Comparison of ENCODE assay signal across 18 cellular contexts in the genomic region with DNA sequence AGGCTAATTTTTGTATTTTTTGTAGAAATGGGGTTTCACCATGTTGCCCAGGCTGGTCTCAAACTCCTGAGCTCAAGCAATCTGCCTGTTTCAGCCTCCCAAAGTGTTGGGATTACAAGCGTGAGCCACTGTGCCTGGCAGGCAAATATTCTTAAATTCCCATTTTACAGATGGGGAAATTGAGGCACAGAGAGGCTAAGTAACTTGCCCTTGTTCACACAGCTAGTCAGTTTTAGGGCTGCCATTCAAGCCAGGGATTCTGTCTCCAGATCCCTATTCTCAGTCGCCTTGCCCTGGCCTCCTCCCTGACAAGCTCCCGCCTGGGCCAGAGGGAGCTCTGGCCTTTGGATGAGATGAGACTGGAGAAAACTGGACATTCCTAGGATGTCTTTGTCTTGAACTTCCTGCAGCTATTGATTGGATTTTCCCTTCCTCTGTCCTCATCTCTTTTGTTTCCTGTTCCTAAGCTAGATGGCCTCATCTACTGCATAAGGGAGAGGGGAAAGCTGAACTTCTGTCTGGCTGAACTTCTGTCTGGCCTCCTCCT.
"Had no signal": no experiment of that assay in that cellular context is flagged by ENCODE, and none has a peak within 500 bp of the region (broad histone marks: within the 10 kb centered on the region; RNA-seq: fewer than 3 reads in every experiment).

No MANE protein-coding gene starts in this region.

- DNase-seq: activated CD4-positive, CD25-positive, alpha-beta regulatory T cell treated with anti-CD3 and anti-CD28 coated beads, Interleukin-2, amount 50 U/mL, for 72 hours; activated naive CD4-positive, alpha-beta T cell treated with anti-CD3 and anti-CD28 coated beads for 36 hours; activated naive CD8-positive, alpha-beta T cell treated with anti-CD3 and anti-CD28 coated beads, Interleukin-2, amount 50 U/mL, for 24 hours; aorta; effector CD8-positive, alpha-beta T cell; foreskin fibroblast; hippocampal formation; immature natural killer cell; left colon; lower lobe of right lung; midbrain; retina; stimulated activated CD4-positive, alpha-beta T cell treated with anti-CD3 and anti-CD28 coated beads, Interleukin-2, amount 100 ng/mL, for 48 hours; T-helper 2 cell had no signal

- H3K9me3 ChIP-seq: lower lobe of right lung, neutrophil, tibial nerve had no signal

- H3K27ac ChIP-seq: lower lobe of right lung, neutrophil, tibial nerve had no signal

- H3K36me3 ChIP-seq: lower lobe of right lung, neutrophil, tibial nerve had no signal

- ATAC-seq: activated naive CD8-positive, alpha-beta T cell treated with anti-CD3 and anti-CD28 coated beads, Interleukin-2, amount 50 U/mL, for 24 hours; activated T-helper 17 cell treated with anti-CD3 and anti-CD28 coated beads, Interleukin-2, amount 50 U/mL, for 72 hours; left colon; lower lobe of right lung; stimulated activated memory B cell treated with anti-CD40 and anti-IgM and Interleukin-4, amounts not matched to agents 10 μg/mL and 1 μg/mL and 100 μg/mL, for 72 hours had no signal

- H3K4me3 ChIP-seq: lower lobe of right lung, tibial nerve had no signal

- H3K4me1 ChIP-seq: tibial nerve had no signal

- H3K27me3 ChIP-seq: neutrophil, tibial nerve had no signal
